In the genomic region with DNA sequence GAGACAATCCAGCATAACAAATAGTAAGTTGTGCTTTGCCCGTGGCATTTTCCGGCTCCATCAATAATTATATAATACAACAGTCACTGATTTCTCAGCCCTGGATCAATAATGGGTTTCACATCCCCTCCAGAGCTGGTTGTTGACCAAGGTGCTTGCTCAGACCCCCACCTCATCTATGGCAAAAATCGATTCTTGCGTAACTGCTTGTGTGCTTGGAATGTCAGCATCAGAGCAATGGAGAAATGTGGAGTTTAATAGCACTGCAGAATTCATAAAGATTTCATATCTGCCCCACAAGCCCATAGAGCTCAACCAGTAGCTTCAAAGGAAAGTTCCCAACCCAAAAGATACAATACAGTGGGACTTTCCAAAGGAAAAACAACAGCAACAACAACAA, we compare ENCODE assay signal across 34 cellular contexts.
"Had no signal": no experiment of that assay in that cellular context is flagged by ENCODE, and none has a peak within 500 bp of the region (broad histone marks: within the 10 kb centered on the region; RNA-seq: fewer than 3 reads in every experiment).

No MANE protein-coding gene starts in this region.

- H3K4me1 ChIP-seq: adrenal gland, ascending aorta, body of pancreas, breast epithelium had no signal

- FAIRE-seq: astrocyte, bronchial epithelial cell had no signal

- ATAC-seq: activated naive CD4-positive, alpha-beta T cell treated with anti-CD3 and anti-CD28 coated beads, Interleukin-2, amount 50 U/mL, for 72 hours; activated naive CD8-positive, alpha-beta T cell treated with anti-CD3 and anti-CD28 coated beads, Interleukin-2, amount 50 U/mL, for 24 hours; activated T-cell treated with anti-CD3 and anti-CD28 coated beads, Interleukin-2, amount 50 U/mL, for 4 hours; activated T-cell treated with anti-CD3 and anti-CD28 coated beads, Interleukin-2, amount 50 U/mL, for 72 hours; activated T-helper 17 cell treated with anti-CD3 and anti-CD28 coated beads, Interleukin-2, amount 50 U/mL, for 72 hours; body of pancreas had no signal

- H3K9me3 ChIP-seq: ascending aorta, body of pancreas had no signal

- DNase-seq: activated effector memory CD4-positive, alpha-beta T cell treated with anti-CD3 and anti-CD28 coated beads, Interleukin-2, amount 50 U/mL, for 16 hours; activated effector memory CD4-positive, alpha-beta T cell treated with Interleukin-2 at 50 U/mL for 16 hours; activated gamma-delta T cell; activated gamma-delta T cell treated with Interleukin-2 at 50 U/mL for 16 hours; activated naive CD4-positive, alpha-beta T cell; activated naive CD4-positive, alpha-beta T cell treated with anti-CD3 and anti-CD28 coated beads for 36 hours; activated naive CD4-positive, alpha-beta T cell treated with anti-CD3 and anti-CD28 coated beads, Interleukin-2, amount 10 ng/mL, durations not matched to agents 7 days and 5 days; activated naive CD4-positive, alpha-beta T cell treated with anti-CD3 and anti-CD28 coated beads, Interleukin-2, amount 50 U/mL, for 16 hours; activated naive CD4-positive, alpha-beta T cell treated with Interleukin-2 at 50 U/mL for 16 hours; activated naive CD8-positive, alpha-beta T cell treated with anti-CD3 and anti-CD28 coated beads for 36 hours; activated naive CD8-positive, alpha-beta T cell treated with anti-CD3 and anti-CD28 coated beads, Interleukin-2, amount 10 ng/mL, durations not matched to agents 7 days and 5 days; activated naive CD8-positive, alpha-beta T cell treated with anti-CD3 and anti-CD28 coated beads, Interleukin-2, amount 50 U/mL, for 24 hours; activated T-cell treated with anti-CD3 and anti-CD28 coated beads, Interleukin-2, amount 50 U/mL, for 1 hour; activated T-cell treated with anti-CD3 and anti-CD28 coated beads, Interleukin-2, amount 50 U/mL, for 24 hours; activated T-cell treated with anti-CD3 and anti-CD28 coated beads, Interleukin-2, amount 50 U/mL, for 4 hours; activated T-cell treated with anti-CD3 and anti-CD28 coated beads, Interleukin-2, amount 50 U/mL, for 48 hours; activated T-cell treated with anti-CD3 and anti-CD28 coated beads, Interleukin-2, amount 50 U/mL, for 72 hours; adrenal gland; amniotic stem cell; amygdala; anterior cingulate cortex; aorta; body of pancreas; brain microvascular endothelial cell; caudate nucleus; central memory CD4-positive, alpha-beta T cell; cerebellar nuclear complex had no signal

- H3K27ac ChIP-seq: adrenal gland, ascending aorta, body of pancreas, brain microvascular endothelial cell, breast epithelium, cardiac muscle cell had no signal

- H3K4me3 ChIP-seq: adrenal gland, ascending aorta, body of pancreas, breast epithelium, cardiac muscle cell had no signal

- H3K36me3 ChIP-seq: adrenal gland, ascending aorta, brain microvascular endothelial cell, breast epithelium, cardiac muscle cell had no signal

- H3K27me3 ChIP-seq: adrenal gland, ascending aorta, body of pancreas, brain microvascular endothelial cell, breast epithelium had no signal
